Comparison of ENCODE assay signal across 24 cellular contexts in the genomic region with DNA sequence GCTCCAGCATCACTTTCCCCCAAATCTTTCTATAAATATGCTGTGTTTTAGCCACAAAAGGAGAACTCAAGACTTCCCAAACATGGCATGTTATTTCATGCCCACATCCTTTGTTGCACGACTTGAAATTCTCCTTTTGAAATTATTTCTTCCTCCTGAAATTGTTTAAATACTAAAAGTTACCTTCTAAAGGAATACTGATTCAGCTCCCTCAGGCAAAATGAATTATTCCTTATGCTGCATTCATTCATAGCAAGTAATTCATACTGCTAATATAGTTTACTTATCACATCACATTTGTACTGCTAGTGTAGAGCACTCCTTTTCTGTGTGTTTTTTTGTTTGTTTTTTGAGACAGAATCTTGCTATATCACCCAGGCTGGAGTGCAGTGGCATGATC. TPM values are rescaled to one million over a fixed set of nuclear protein-coding genes. Genes with fewer than 3 reads are reported as not detected.
"Had no signal": no experiment of that assay in that cellular context is flagged by ENCODE, and none has a peak within 500 bp of the region (broad histone marks: within the 10 kb centered on the region; RNA-seq: fewer than 3 reads in every experiment).

No MANE protein-coding gene starts in this region.

- H3K36me3 ChIP-seq: esophagus muscularis mucosa, gastrocnemius medialis, transverse colon had no signal

- H3K4me3 Mint-ChIP-seq: activated CD4-positive, alpha-beta memory T cell treated with anti-CD3 and anti-CD28 coated beads, Interleukin-2, amount 10 ng/mL, durations not matched to agents 7 days and 5 days; activated CD4-positive, alpha-beta T cell treated with anti-CD3 and anti-CD28 coated beads, Interleukin-2, amount 10 ng/mL, durations not matched to agents 24 days and 14 days; activated naive CD4-positive, alpha-beta T cell treated with anti-CD3 and anti-CD28 coated beads, Interleukin-2, amount 50 U/mL, for 24 hours; activated T-helper 1 cell treated with anti-CD3 and anti-CD28 coated beads, Interleukin-12 subunit alpha, Interleukin-12 subunit beta, Interleukin-2, Interleukin-4 antibody, amounts not matched to agents 30 ng/mL and 10 ng/mL and 1 ng/mL, durations not matched to agents 14 hours and 24 hours and 36 hours; brain; memory B cell; nephron; stimulated activated naive B cell treated with anti-CD40 and anti-IgM and Interleukin-4, amounts not matched to agents 10 μg/mL and 1 μg/mL and 100 μg/mL, for 72 hours had no signal

- ATAC-seq: activated CD4-positive, CD25-positive, alpha-beta regulatory T cell treated with anti-CD3 and anti-CD28 coated beads, Interleukin-2, amount 50 U/mL, for 24 hours; gastrocnemius medialis; left cardiac atrium; stimulated activated naive B cell treated with anti-CD40 and anti-IgM and Interleukin-4, amounts not matched to agents 10 μg/mL and 1 μg/mL and 100 μg/mL, for 72 hours had no signal

- H3K9me3 ChIP-seq: esophagus muscularis mucosa, gastrocnemius medialis, transverse colon had no signal

- H3K27me3 Mint-ChIP-seq: activated naive CD4-positive, alpha-beta T cell treated with anti-CD3 and anti-CD28 coated beads, Interleukin-2, amount 50 U/mL, for 24 hours had no signal

- H3K27ac Mint-ChIP-seq: activated CD4-positive, alpha-beta memory T cell treated with anti-CD3 and anti-CD28 coated beads, Interleukin-2, amount 10 ng/mL, durations not matched to agents 7 days and 5 days; activated CD4-positive, alpha-beta T cell treated with anti-CD3 and anti-CD28 coated beads, Interleukin-2, amount 10 ng/mL, durations not matched to agents 24 days and 14 days; activated naive CD4-positive, alpha-beta T cell treated with anti-CD3 and anti-CD28 coated beads, Interleukin-2, amount 50 U/mL, for 24 hours; activated T-helper 1 cell treated with anti-CD3 and anti-CD28 coated beads, Interleukin-12 subunit alpha, Interleukin-12 subunit beta, Interleukin-2, Interleukin-4 antibody, amounts not matched to agents 30 ng/mL and 10 ng/mL and 1 ng/mL, durations not matched to agents 14 hours and 24 hours and 36 hours; brain; memory B cell; nephron; stimulated activated naive B cell treated with anti-CD40 and anti-IgM and Interleukin-4, amounts not matched to agents 10 μg/mL and 1 μg/mL and 100 μg/mL, for 72 hours had no signal

- H3K4me1 ChIP-seq: gastrocnemius medialis, transverse colon had no signal

- H3K4me3 ChIP-seq: esophagus muscularis mucosa, gastrocnemius medialis, transverse colon had no signal

- H3K27me3 ChIP-seq: esophagus muscularis mucosa, gastrocnemius medialis, transverse colon had no signal

- H3K27ac ChIP-seq: esophagus muscularis mucosa, gastrocnemius medialis, transverse colon, VCaP had no signal

- H3K4me1 Mint-ChIP-seq: activated CD4-positive, alpha-beta memory T cell treated with anti-CD3 and anti-CD28 coated beads, Interleukin-2, amount 10 ng/mL, durations not matched to agents 7 days and 5 days; activated CD4-positive, alpha-beta T cell treated with anti-CD3 and anti-CD28 coated beads, Interleukin-2, amount 10 ng/mL, durations not matched to agents 24 days and 14 days; activated naive CD4-positive, alpha-beta T cell treated with anti-CD3 and anti-CD28 coated beads, Interleukin-2, amount 50 U/mL, for 24 hours; brain; stimulated activated naive B cell treated with anti-CD40 and anti-IgM and Interleukin-4, amounts not matched to agents 10 μg/mL and 1 μg/mL and 100 μg/mL, for 72 hours had no signal

- DNase-seq: activated CD4-positive, alpha-beta memory T cell treated with anti-CD3 and anti-CD28 coated beads, Interleukin-2, amount 10 ng/mL, durations not matched to agents 7 days and 5 days; activated CD4-positive, alpha-beta T cell treated with anti-CD3 and anti-CD28 coated beads, Interleukin-2, amount 10 ng/mL, durations not matched to agents 24 days and 14 days; activated gamma-delta T cell treated with Interleukin-2 at 50 U/mL for 16 hours; anterior cingulate cortex; caudate nucleus; dermis blood vessel endothelial cell; effector CD8-positive, alpha-beta T cell; gastrocnemius medialis; hippocampal formation; left cardiac atrium; stimulated activated CD4-positive, alpha-beta T cell treated with anti-CD3 and anti-CD28 coated beads, Interleukin-2, amount 100 ng/mL, for 48 hours; stimulated activated CD8-positive, alpha-beta memory T cell treated with anti-CD3 and anti-CD28 coated beads, Interleukin-4, amount 100 ng/mL, for 48 hours; stimulated activated naive B cell treated with anti-CD40 and anti-IgM and Interleukin-4, amounts not matched to agents 10 μg/mL and 1 μg/mL and 100 μg/mL, for 72 hours; transverse colon had no signal

- H3K36me3 Mint-ChIP-seq: activated naive CD4-positive, alpha-beta T cell treated with anti-CD3 and anti-CD28 coated beads, Interleukin-2, amount 50 U/mL, for 24 hours; brain; memory B cell; stimulated activated naive B cell treated with anti-CD40 and anti-IgM and Interleukin-4, amounts not matched to agents 10 μg/mL and 1 μg/mL and 100 μg/mL, for 72 hours had no signal

- H3K9me3 Mint-ChIP-seq: activated CD4-positive, alpha-beta memory T cell treated with anti-CD3 and anti-CD28 coated beads, Interleukin-2, amount 10 ng/mL, durations not matched to agents 7 days and 5 days; activated CD4-positive, alpha-beta T cell treated with anti-CD3 and anti-CD28 coated beads, Interleukin-2, amount 10 ng/mL, durations not matched to agents 24 days and 14 days; activated naive CD4-positive, alpha-beta T cell treated with anti-CD3 and anti-CD28 coated beads, Interleukin-2, amount 50 U/mL, for 24 hours; activated T-helper 1 cell treated with anti-CD3 and anti-CD28 coated beads, Interleukin-12 subunit alpha, Interleukin-12 subunit beta, Interleukin-2, Interleukin-4 antibody, amounts not matched to agents 30 ng/mL and 10 ng/mL and 1 ng/mL, durations not matched to agents 14 hours and 24 hours and 36 hours; brain; memory B cell; nephron; stimulated activated naive B cell treated with anti-CD40 and anti-IgM and Interleukin-4, amounts not matched to agents 10 μg/mL and 1 μg/mL and 100 μg/mL, for 72 hours had no signal

RNA-seq across cellular contexts. Expression of gene BHMT, which starts 45.7 kb away (rescaled TPM):
- total RNA-seq: activated CD4-positive, alpha-beta memory T cell treated with anti-CD3 and anti-CD28 coated beads, Interleukin-2, amount 10 ng/mL, durations not matched to agents 7 days and 5 days; activated CD4-positive, alpha-beta T cell treated with anti-CD3 and anti-CD28 coated beads, Interleukin-2, amount 10 ng/mL, durations not matched to agents 24 days and 14 days; activated T-helper 1 cell treated with anti-CD3 and anti-CD28 coated beads, Interleukin-12 subunit alpha, Interleukin-12 subunit beta, Interleukin-2, Interleukin-4 antibody, amounts not matched to agents 30 ng/mL and 10 ng/mL and 1 ng/mL, durations not matched to agents 14 hours and 24 hours and 36 hours; dermis blood vessel endothelial cell; myocyte; T-helper 2 cell treated with Interferon-gamma antibody and Interleukin-4, amounts not matched to agents 100 ng/mL and 5 ng/mL, for 36 hours; transverse colon had no signal
